Comparison of ENCODE assay signal across 1 cellular context in the genomic region with DNA sequence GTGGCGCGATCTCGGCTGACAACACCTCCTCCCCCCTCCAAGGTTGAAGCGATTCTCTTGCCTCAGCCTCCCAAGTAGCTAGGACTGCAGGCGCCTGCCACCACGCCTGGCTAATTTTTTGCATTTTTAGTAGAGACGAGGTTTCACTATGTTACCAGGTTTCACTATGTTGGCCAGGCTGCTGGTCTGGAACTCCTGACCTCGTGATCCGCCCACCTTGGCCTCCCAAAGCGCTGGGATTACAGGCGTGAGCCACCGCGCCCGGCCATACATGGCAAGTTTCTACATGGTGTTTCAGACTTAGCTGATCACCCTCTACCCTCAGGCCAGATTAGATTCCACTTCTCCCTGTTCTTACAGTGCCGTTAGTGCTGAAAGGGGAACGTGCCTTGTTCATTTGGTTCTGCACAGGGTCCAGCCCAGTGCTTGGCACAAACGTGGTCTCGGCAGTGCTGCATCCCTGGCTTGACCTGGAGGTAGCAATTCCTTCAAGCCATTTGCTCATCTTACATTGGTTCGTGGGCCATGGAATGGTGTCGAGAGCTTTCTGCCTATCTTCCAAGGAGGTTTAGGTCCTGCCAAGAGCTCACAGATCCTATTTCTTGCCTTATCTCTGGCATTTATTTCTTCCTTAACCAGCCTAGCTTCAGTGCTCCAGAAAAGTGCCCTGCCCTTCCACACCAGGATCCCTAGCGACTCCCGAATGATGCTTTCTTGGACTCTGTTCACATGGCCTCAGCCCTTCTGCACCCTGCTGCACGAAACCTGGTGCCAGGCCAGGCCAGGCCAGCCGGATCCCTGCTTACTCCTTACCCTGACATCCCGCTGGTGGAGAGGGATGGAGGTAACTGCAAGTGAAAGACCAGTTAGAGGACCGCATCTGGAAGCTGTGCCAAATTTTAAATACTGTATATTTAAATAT.
A peak's percentile ranks its signal among the peaks of the same experiment; 100 is the strongest.
TF ChIP-seq lines count a peak whose summit lies in the region.

No MANE protein-coding gene starts in this region.

TF ChIP-seq in GM12878, 131 proteins besides CTCF, POLR2A, EP300 and RAD21:
- TF ChIP-seq, protein P1, sequence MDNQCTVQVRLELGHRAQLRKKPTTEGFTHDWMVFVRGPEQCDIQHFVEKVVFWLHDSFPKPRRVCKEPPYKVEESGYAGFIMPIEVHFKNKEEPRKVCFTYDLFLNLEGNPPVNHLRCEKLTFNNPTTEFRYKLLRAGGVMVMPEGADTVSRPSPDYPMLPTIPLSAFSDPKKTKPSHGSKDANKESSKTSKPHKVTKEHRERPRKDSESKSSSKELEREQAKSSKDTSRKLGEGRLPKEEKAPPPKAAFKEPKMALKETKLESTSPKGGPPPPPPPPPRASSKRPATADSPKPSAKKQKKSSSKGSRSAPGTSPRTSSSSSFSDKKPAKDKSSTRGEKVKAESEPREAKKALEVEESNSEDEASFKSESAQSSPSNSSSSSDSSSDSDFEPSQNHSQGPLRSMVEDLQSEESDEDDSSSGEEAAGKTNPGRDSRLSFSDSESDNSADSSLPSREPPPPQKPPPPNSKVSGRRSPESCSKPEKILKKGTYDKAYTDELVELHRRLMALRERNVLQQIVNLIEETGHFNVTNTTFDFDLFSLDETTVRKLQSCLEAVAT (IDR thresholded peaks at IDR 0.05): peak; percentile 53; the same call in 1 of the 2 replicates
- TF ChIP-seq BCL11A (IDR thresholded peaks at IDR 0.05; ENCODE audit: low read depth, low read length): no peak
- TF ChIP-seq SIX5 (IDR thresholded peaks at IDR 0.05; ENCODE audit: low read depth, low read length, severe bottlenecking): no peak
- TF ChIP-seq, protein P2, sequence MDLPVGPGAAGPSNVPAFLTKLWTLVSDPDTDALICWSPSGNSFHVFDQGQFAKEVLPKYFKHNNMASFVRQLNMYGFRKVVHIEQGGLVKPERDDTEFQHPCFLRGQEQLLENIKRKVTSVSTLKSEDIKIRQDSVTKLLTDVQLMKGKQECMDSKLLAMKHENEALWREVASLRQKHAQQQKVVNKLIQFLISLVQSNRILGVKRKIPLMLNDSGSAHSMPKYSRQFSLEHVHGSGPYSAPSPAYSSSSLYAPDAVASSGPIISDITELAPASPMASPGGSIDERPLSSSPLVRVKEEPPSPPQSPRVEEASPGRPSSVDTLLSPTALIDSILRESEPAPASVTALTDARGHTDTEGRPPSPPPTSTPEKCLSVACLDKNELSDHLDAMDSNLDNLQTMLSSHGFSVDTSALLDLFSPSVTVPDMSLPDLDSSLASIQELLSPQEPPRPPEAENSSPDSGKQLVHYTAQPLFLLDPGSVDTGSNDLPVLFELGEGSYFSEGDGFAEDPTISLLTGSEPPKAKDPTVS (IDR thresholded peaks at IDR 0.05; ENCODE audit: low read depth, low read length): no peak
- TF ChIP-seq POLR2AphosphoS5 (IDR thresholded peaks at IDR 0.05; ENCODE audit: low read length): peak; percentile 43; the same call in 1 of the 2 replicates
- TF ChIP-seq, protein P3, sequence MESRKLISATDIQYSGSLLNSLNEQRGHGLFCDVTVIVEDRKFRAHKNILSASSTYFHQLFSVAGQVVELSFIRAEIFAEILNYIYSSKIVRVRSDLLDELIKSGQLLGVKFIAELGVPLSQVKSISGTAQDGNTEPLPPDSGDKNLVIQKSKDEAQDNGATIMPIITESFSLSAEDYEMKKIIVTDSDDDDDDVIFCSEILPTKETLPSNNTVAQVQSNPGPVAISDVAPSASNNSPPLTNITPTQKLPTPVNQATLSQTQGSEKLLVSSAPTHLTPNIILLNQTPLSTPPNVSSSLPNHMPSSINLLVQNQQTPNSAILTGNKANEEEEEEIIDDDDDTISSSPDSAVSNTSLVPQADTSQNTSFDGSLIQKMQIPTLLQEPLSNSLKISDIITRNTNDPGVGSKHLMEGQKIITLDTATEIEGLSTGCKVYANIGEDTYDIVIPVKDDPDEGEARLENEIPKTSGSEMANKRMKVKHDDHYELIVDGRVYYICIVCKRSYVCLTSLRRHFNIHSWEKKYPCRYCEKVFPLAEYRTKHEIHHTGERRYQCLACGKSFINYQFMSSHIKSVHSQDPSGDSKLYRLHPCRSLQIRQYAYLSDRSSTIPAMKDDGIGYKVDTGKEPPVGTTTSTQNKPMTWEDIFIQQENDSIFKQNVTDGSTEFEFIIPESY (IDR thresholded peaks at IDR 0.05): peak; percentile 60; the same call in 1 of the 2 replicates
- TF ChIP-seq, protein P4, sequence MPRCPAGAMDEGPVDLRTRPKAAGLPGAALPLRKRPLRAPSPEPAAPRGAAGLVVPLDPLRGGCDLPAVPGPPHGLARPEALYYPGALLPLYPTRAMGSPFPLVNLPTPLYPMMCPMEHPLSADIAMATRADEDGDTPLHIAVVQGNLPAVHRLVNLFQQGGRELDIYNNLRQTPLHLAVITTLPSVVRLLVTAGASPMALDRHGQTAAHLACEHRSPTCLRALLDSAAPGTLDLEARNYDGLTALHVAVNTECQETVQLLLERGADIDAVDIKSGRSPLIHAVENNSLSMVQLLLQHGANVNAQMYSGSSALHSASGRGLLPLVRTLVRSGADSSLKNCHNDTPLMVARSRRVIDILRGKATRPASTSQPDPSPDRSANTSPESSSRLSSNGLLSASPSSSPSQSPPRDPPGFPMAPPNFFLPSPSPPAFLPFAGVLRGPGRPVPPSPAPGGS (IDR thresholded peaks at IDR 0.05; ENCODE audit: borderline replicate concordance, insufficient read depth, low read depth, low read length, poor library complexity, severe bottlenecking): no peak
